In genomic region chr3:32894977-32895376, GRCh38 we compare ENCODE assay signal across 34 cellular contexts. TPM values are rescaled to one million over a fixed set of nuclear protein-coding genes. Genes with fewer than 3 reads are reported as not detected.
"Had no signal": no experiment of that assay in that cellular context is flagged by ENCODE, and none has a peak within 500 bp of the region (broad histone marks: within the 10 kb centered on the region; RNA-seq: fewer than 3 reads in every experiment).

No MANE protein-coding gene starts in this region.

- H3K9me3 ChIP-seq: ovary, psoas muscle, spleen, suprapubic skin, testis, tibial artery, transverse colon, upper lobe of right lung, uterus had no signal

- H3K4me2 ChIP-seq: neural progenitor cell, smooth muscle cell had no signal

- H3K79me2 ChIP-seq: parathyroid adenoma had no signal

- H3K27me3 ChIP-seq: neural progenitor cell, ovary, testis, uterus had no signal

- H3K27ac Mint-ChIP-seq: natural killer cell; neural progenitor cell; progenitor cell of endocrine pancreas; stimulated activated memory B cell treated with anti-CD40 and anti-IgM and Interleukin-4, amounts not matched to agents 10 μg/mL and 1 μg/mL and 100 μg/mL, for 72 hours; stimulated activated naive CD8-positive, alpha-beta T cell treated with anti-CD3 and anti-CD28 coated beads, Interleukin-15, amount 100 ng/mL, for 72 hours; type B pancreatic cell had no signal

- H3K9me3 Mint-ChIP-seq: natural killer cell; nephron; neural progenitor cell; stimulated activated memory B cell treated with anti-CD40 and anti-IgM and Interleukin-4, amounts not matched to agents 10 μg/mL and 1 μg/mL and 100 μg/mL, for 72 hours; stimulated activated naive CD8-positive, alpha-beta T cell treated with anti-CD3 and anti-CD28 coated beads, Interleukin-15, amount 100 ng/mL, for 72 hours; type B pancreatic cell had no signal

- H3K4me3 Mint-ChIP-seq: natural killer cell; nephron; neural progenitor cell; stimulated activated memory B cell treated with anti-CD40 and anti-IgM and Interleukin-4, amounts not matched to agents 10 μg/mL and 1 μg/mL and 100 μg/mL, for 72 hours; stimulated activated naive CD8-positive, alpha-beta T cell treated with anti-CD3 and anti-CD28 coated beads, Interleukin-15, amount 100 ng/mL, for 72 hours; type B pancreatic cell had no signal

- H3K27ac ChIP-seq: neural progenitor cell, ovary, parathyroid adenoma, psoas muscle, skin epidermis, spleen, suprapubic skin, testis, tibial artery, transverse colon, upper lobe of right lung, uterus had no signal

- H3K36me3 Mint-ChIP-seq: natural killer cell; stimulated activated memory B cell treated with anti-CD40 and anti-IgM and Interleukin-4, amounts not matched to agents 10 μg/mL and 1 μg/mL and 100 μg/mL, for 72 hours had no signal

- H3K4me1 Mint-ChIP-seq: natural killer cell; nephron; neural progenitor cell; stimulated activated memory B cell treated with anti-CD40 and anti-IgM and Interleukin-4, amounts not matched to agents 10 μg/mL and 1 μg/mL and 100 μg/mL, for 72 hours; stimulated activated naive CD8-positive, alpha-beta T cell treated with anti-CD3 and anti-CD28 coated beads, Interleukin-15, amount 100 ng/mL, for 72 hours had no signal

- H3K4me1 ChIP-seq: parathyroid adenoma, psoas muscle, spleen, suprapubic skin, testis, tibial artery, transverse colon, upper lobe of right lung, uterus had no signal

- DNase-seq: natural killer cell; occipital lobe; ovary; posterior cingulate gyrus; psoas muscle; right cardiac atrium; spleen; stimulated activated CD4-positive, alpha-beta T cell treated with anti-CD3 and anti-CD28 coated beads, Interleukin-12 subunit alpha, Interleukin-12 subunit beta, amount 100 ng/mL, for 4 hours; stimulated activated CD4-positive, alpha-beta T cell treated with anti-CD3 and anti-CD28 coated beads, Interleukin-1b, Interleukin-23, amount 100 ng/mL, for 48 hours; stimulated activated CD4-positive, alpha-beta T cell treated with anti-CD3 and anti-CD28 coated beads, Interleukin-4, amount 100 ng/mL, for 1 hour; stimulated activated CD4-positive, alpha-beta T cell treated with anti-CD3 and anti-CD28 coated beads, Interleukin-4, amount 100 ng/mL, for 4 hours; stimulated activated CD8-positive, alpha-beta memory T cell treated with anti-CD3 and anti-CD28 coated beads, Interleukin-4, amount 100 ng/mL, for 48 hours; stimulated activated naive CD4-positive, alpha-beta T cell; stimulated activated naive CD8-positive, alpha-beta T cell treated with anti-CD3 and anti-CD28 coated beads, Interleukin-15, amount 100 ng/mL, for 72 hours; stimulated activated naive CD8-positive, alpha-beta T cell treated with anti-CD3 and anti-CD28 coated beads, Interleukin-15, Interleukin-2, amounts not matched to agents 100 U/mL and 50 U/mL, for 24 hours; substantia nigra; testis; tibial artery; transverse colon; upper lobe of right lung; uterus had no signal

- H3K27me3 Mint-ChIP-seq: progenitor cell of endocrine pancreas, type B pancreatic cell had no signal

- H2AFZ ChIP-seq: neural progenitor cell, parathyroid adenoma had no signal

- ATAC-seq: natural killer cell; psoas muscle; right cardiac atrium; sciatic nerve; stimulated activated memory B cell treated with anti-CD40 and anti-IgM and Interleukin-4, amounts not matched to agents 10 μg/mL and 1 μg/mL and 100 μg/mL, for 72 hours; stimulated activated naive CD8-positive, alpha-beta T cell treated with anti-CD3 and anti-CD28 coated beads, Interleukin-15, amount 100 ng/mL, for 72 hours; stimulated activated naive CD8-positive, alpha-beta T cell treated with anti-CD3 and anti-CD28 coated beads, Interleukin-15, Interleukin-2, amounts not matched to agents 100 U/mL and 50 U/mL, for 24 hours; upper lobe of right lung had no signal

- H3K4me3 ChIP-seq: neural progenitor cell, ovary, psoas muscle, skin epidermis, smooth muscle cell, spleen, suprapubic skin, testis, tibial artery, transverse colon, upper lobe of right lung, uterus had no signal

- H3K9ac ChIP-seq: neural progenitor cell, parathyroid adenoma had no signal

RNA-seq across cellular contexts. Expression of gene CCR4, which starts 56.5 kb away (rescaled TPM):
- total RNA-seq: occipital lobe, osteoblast, progenitor cell of endocrine pancreas, renal cortical epithelial cell, smooth muscle cell had no signal
- polyA plus RNA-seq: neural cell, smooth muscle cell had no signal
